In the genomic region with DNA sequence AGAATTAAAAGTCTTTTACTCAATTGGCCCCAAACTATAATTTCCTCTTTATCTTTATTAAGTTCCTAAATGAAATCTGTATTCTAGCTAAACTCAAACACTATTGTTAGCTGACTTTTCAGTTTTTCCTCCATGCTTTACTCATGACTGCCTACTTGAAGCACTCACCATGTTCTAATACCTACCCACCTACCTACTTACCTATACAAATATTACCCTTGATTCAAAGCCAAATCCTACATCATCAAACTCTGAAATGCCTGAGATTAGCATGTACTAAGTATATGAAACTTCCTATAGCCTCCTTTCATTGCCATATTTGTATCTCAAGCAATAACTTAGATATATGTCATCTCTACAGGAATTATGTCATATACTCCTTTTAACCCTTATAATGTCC, we compare ENCODE assay signal across 17 cellular contexts.
DNase-seq lines count a peak whose midpoint lies in the region; ATAC-seq and TF ChIP-seq lines count a peak whose summit lies in the region.
"Had no signal": no experiment of that assay in that cellular context is flagged by ENCODE, and none has a peak within 500 bp of the region (broad histone marks: within the 10 kb centered on the region; RNA-seq: fewer than 3 reads in every experiment).

No MANE protein-coding gene starts in this region.

- H3K36me3 ChIP-seq in breast epithelium (no peaks in the 10 kb centered on the region), mammary epithelial cell (ENCODE audit: insufficient read depth, low read length) (no peaks in the 10 kb centered on the region), mesenchymal stem cell (ENCODE audit: control insufficient read depth in 1 of 2, insufficient read depth in 2 of 2, low read depth in 1 of 2, low read length in 2 of 2) (no peaks in the 10 kb centered on the region)
- H3K36me3 ChIP-seq: esophagus muscularis mucosa had no signal

- no peak overlapping the region for H3K18ac ChIP-seq in mesenchymal stem cell (ENCODE audit: low read depth in 1 of 2, low read length in 2 of 2)

- H3K4me1 Mint-ChIP-seq in MCF 10A (ENCODE audit: insufficient read depth, unreplicated experiment), result peaks cover 22% of the 10 kb centered on the region
- H3K4me1 Mint-ChIP-seq: activated naive CD4-positive, alpha-beta T cell treated with anti-CD3 and anti-CD28 coated beads, Interleukin-2, amount 10 ng/mL, durations not matched to agents 7 days and 5 days had no signal

- ATAC-seq in Right ventricle myocardium inferior, result no peak
- no peak for ATAC-seq in GM18520 (IDR thresholded peaks at IDR 0.05; ENCODE audit: unreplicated experiment)
- ATAC-seq: activated CD8-positive, alpha-beta T cell treated with anti-CD3 and anti-CD28 coated beads for 36 hours; activated T-cell treated with anti-CD3 and anti-CD28 coated beads, Interleukin-2, amount 50 U/mL, for 4 hours; naive thymus-derived CD4-positive, alpha-beta T cell had no signal

- no peak overlapping the region for H2BK15ac ChIP-seq in mesenchymal stem cell (ENCODE audit: low read depth, poor library complexity, severe bottlenecking)

- no peak for DNase-seq in MCF 10A (ENCODE audit: unreplicated experiment)
- no peak for DNase-seq in breast epithelium (ENCODE audit: low spot score in 2 of 2)
- peak; percentile 37 for DNase-seq in mammary epithelial cell
- DNase-seq in mesenchymal stem cell, result no peak
- no peak for DNase-seq in NCI-H526 (lab: John Stamatoyannopoulos, UW)
- DNase-seq in Kasumi-1 (lab: John Stamatoyannopoulos, UW), result no peak
- no peak for DNase-seq in Right ventricle myocardium inferior (ENCODE audit: missing footprints)
- DNase-seq: activated CD8-positive, alpha-beta T cell treated with anti-CD3 and anti-CD28 coated beads for 36 hours; activated naive CD4-positive, alpha-beta T cell treated with anti-CD3 and anti-CD28 coated beads, Interleukin-2, amount 10 ng/mL, durations not matched to agents 7 days and 5 days; activated T-cell treated with anti-CD3 and anti-CD28 coated beads, Interleukin-2, amount 50 U/mL, for 4 hours; naive thymus-derived CD4-positive, alpha-beta T cell; NCI-H1436 treated with DMSO at 0.1 percent for 48 hours; psoas muscle; SIG-M5 had no signal

- H3K23ac ChIP-seq in mesenchymal stem cell (ENCODE audit: low read length in 2 of 2), result no peak overlapping the region

- in situ Hi-C loops in mammary epithelial cell (cut with MboI; ENCODE audit: low sequenced_read_pairs in 2 of 2), result no loop called here

- dilution Hi-C loops in mammary epithelial cell (cut with HindIII; ENCODE audit: low sequenced_read_pairs), result no loop called here

- no peak overlapping the region for H3K4ac ChIP-seq in mesenchymal stem cell (ENCODE audit: low read depth in 1 of 2, low read length in 2 of 2)

- no peak overlapping the region for H2BK5ac ChIP-seq in mesenchymal stem cell (ENCODE audit: low read depth, low read length, poor library complexity, severe bottlenecking)

- H3K27me3 Mint-ChIP-seq in MCF 10A (ENCODE audit: insufficient read depth, unreplicated experiment), result no peaks in the 10 kb centered on the region
- H3K27me3 Mint-ChIP-seq: activated CD8-positive, alpha-beta T cell treated with anti-CD3 and anti-CD28 coated beads for 36 hours; activated naive CD4-positive, alpha-beta T cell treated with anti-CD3 and anti-CD28 coated beads, Interleukin-2, amount 10 ng/mL, durations not matched to agents 7 days and 5 days; dendritic cell treated with granulocyte-macrophage colony-stimulating factor and Interleukin-4, amounts not matched to agents 40 ng/mL and 50 ng/mL, for 4 days; naive thymus-derived CD4-positive, alpha-beta T cell had no signal

- H3K14ac ChIP-seq in mesenchymal stem cell (ENCODE audit: low read length in 2 of 2), result no peak overlapping the region

- POLR2A ChIA-PET in MCF 10A (lab: Yijun Ruan, JAX), result no interaction called here

- H3K4me1 ChIP-seq in breast epithelium (peaks cover 0 to 3% of the 10 kb centered on the region in 2 donors), mammary epithelial cell (ENCODE audit: insufficient read depth, low read length) (peaks cover 21% of the 10 kb centered on the region), mesenchymal stem cell (ENCODE audit: control insufficient read depth, insufficient read depth, low read depth, low read length) (no peaks in the 10 kb centered on the region)

- H3K9me3 ChIP-seq in breast epithelium (no peaks in the 10 kb centered on the region), mammary epithelial cell (replicated peaks; ENCODE audit: insufficient read depth, low read length) (no peaks in the 10 kb centered on the region), mesenchymal stem cell (ENCODE audit: control insufficient read depth, low read length) (no peaks in the 10 kb centered on the region)
- H3K9me3 ChIP-seq: esophagus muscularis mucosa, psoas muscle had no signal

- CTCF ChIA-PET in MCF 10A (lab: Yijun Ruan, JAX) (interaction anchor here (0.6 to 0.7 kb wide), 2 partner anchors 31 to 275 kb away, joined by 3 to 5 read pairs; no protein-coding TSS in a partner anchor), mammary epithelial cell (lab: Charles Lee; ENCODE audit: low non-redundant PET) (no interaction called here)

- intact Hi-C loops in MCF 10A (cut with micrococcal nuclease), result loop anchor here (5.0 to 10.0 kb wide), 4 partner anchors 53 to 1084 kb away; no protein-coding TSS in a partner anchor
- intact Hi-C loops in breast epithelium (cut with DNase I; ENCODE audit: low total_unique reads), result no loop called here
- intact Hi-C loops in mammary epithelial cell (cut with micrococcal nuclease), result loop anchor here (2.0 to 10.0 kb wide), 6 partner anchors 52 to 1952 kb away; no protein-coding TSS in a partner anchor
- intact Hi-C loops in Right ventricle myocardium inferior (cut with DNase I), result loop anchor here (5.0 to 10.0 kb wide), 3 partner anchors 618 to 1234 kb away; a partner anchor contains a TSS

- H3K4me2 ChIP-seq in mammary epithelial cell (ENCODE audit: insufficient read depth, low read depth, low read length), result no peak overlapping the region
- H3K4me2 ChIP-seq in mesenchymal stem cell (ENCODE audit: low read length, poor library complexity, severe bottlenecking), result no peak overlapping the region

- TF ChIP-seq CTCF in MCF 10A (IDR thresholded peaks at IDR 0.05; ENCODE audit: unreplicated experiment) (no peak), breast epithelium (IDR thresholded peaks at IDR 0.05) (no peak), mammary epithelial cell (conservative IDR thresholded peaks at IDR 0.05 in 1 of 2, IDR thresholded peaks at IDR 0.05 in 1 of 2; ENCODE audit: extremely low read depth in 1 of 2, insufficient read depth in 1 of 2, low read depth in 1 of 2, low read length in 2 of 2) (no peak)

- peak overlapping the region; percentile 68 for H3K4me3 Mint-ChIP-seq in MCF 10A (ENCODE audit: unreplicated experiment)
- H3K4me3 Mint-ChIP-seq: activated CD8-positive, alpha-beta T cell treated with anti-CD3 and anti-CD28 coated beads for 36 hours; activated naive CD4-positive, alpha-beta T cell treated with anti-CD3 and anti-CD28 coated beads, Interleukin-2, amount 10 ng/mL, durations not matched to agents 7 days and 5 days; activated T-cell treated with anti-CD3 and anti-CD28 coated beads, Interleukin-2, amount 50 U/mL, for 4 hours; dendritic cell treated with granulocyte-macrophage colony-stimulating factor and Interleukin-4, amounts not matched to agents 40 ng/mL and 50 ng/mL, for 4 days; naive thymus-derived CD4-positive, alpha-beta T cell had no signal

- H3K27ac Mint-ChIP-seq in MCF 10A (ENCODE audit: low read depth, unreplicated experiment), result peak overlapping the region; percentile 92
- H3K27ac Mint-ChIP-seq: activated CD8-positive, alpha-beta T cell treated with anti-CD3 and anti-CD28 coated beads for 36 hours; activated naive CD4-positive, alpha-beta T cell treated with anti-CD3 and anti-CD28 coated beads, Interleukin-2, amount 10 ng/mL, durations not matched to agents 7 days and 5 days; dendritic cell treated with granulocyte-macrophage colony-stimulating factor and Interleukin-4, amounts not matched to agents 40 ng/mL and 50 ng/mL, for 4 days; naive thymus-derived CD4-positive, alpha-beta T cell had no signal

- H3K79me1 ChIP-seq in mesenchymal stem cell (replicated peaks; ENCODE audit: low read length, poor library complexity, severe bottlenecking), result no peaks in the 10 kb centered on the region

- no peak overlapping the region for H2BK120ac ChIP-seq in mesenchymal stem cell (ENCODE audit: low read depth, low read length)

- H4K8ac ChIP-seq in mesenchymal stem cell (ENCODE audit: low read length), result no peak overlapping the region

- H2BK12ac ChIP-seq in mesenchymal stem cell (ENCODE audit: low read length in 2 of 2), result no peak overlapping the region

- H4K91ac ChIP-seq in mesenchymal stem cell (ENCODE audit: low read length), result no peak overlapping the region

- H3K27me3 ChIP-seq in breast epithelium (no peaks in the 10 kb centered on the region), mammary epithelial cell (ENCODE audit: insufficient read depth, low read length) (no peaks in the 10 kb centered on the region), mesenchymal stem cell (ENCODE audit: control insufficient read depth in 1 of 2, insufficient read depth in 1 of 2, low read length in 2 of 2) (no peaks in the 10 kb centered on the region)
- H3K27me3 ChIP-seq: esophagus muscularis mucosa had no signal

- no peaks in the 10 kb centered on the region for H3K36me3 Mint-ChIP-seq in MCF 10A (ENCODE audit: insufficient read depth, unreplicated experiment)
- H3K36me3 Mint-ChIP-seq: activated naive CD4-positive, alpha-beta T cell treated with anti-CD3 and anti-CD28 coated beads, Interleukin-2, amount 10 ng/mL, durations not matched to agents 7 days and 5 days; naive thymus-derived CD4-positive, alpha-beta T cell had no signal

- H3K27ac ChIP-seq in breast epithelium, result peak overlapping the region in 1 of 2 donors; percentile 87
- H3K27ac ChIP-seq in mammary epithelial cell (ENCODE audit: insufficient read depth, low read depth, low read length), result peak overlapping the region; percentile 90
- peak overlapping the region; percentile 45 for H3K27ac ChIP-seq in mesenchymal stem cell (ENCODE audit: low read length, poor library complexity, severe bottlenecking)

- no peaks in the 10 kb centered on the region for H4K20me1 ChIP-seq in mammary epithelial cell (ENCODE audit: insufficient read depth, low read length)

- H3K4me3 ChIP-seq in breast epithelium, result no peak overlapping the region
- no peak overlapping the region for H3K4me3 ChIP-seq in mammary epithelial cell (replicated peaks in 1 of 3; ENCODE audit: insufficient read depth in 1 of 3, low read depth in 2 of 3, low read length in 3 of 3)
- H3K4me3 ChIP-seq in mesenchymal stem cell (ENCODE audit: insufficient read depth in 1 of 2, low read depth in 1 of 2, low read length in 2 of 2), result no peak overlapping the region

- BruUV-seq in MCF 10A (replicated peaks; lab: Mats Ljungman, UMichigan), result no TSS peak
- BruUV-seq in mammary epithelial cell (replicated peaks; lab: Mats Ljungman, UMichigan), result no TSS peak

- TF ChIP-seq POLR2A in breast epithelium (IDR thresholded peaks at IDR 0.05), result no peak

- no peaks in the 10 kb centered on the region for H3K79me2 ChIP-seq in mammary epithelial cell (ENCODE audit: insufficient read depth, low read length)

- no peaks in the 10 kb centered on the region for H3K9me3 Mint-ChIP-seq in MCF 10A (ENCODE audit: unreplicated experiment)
- H3K9me3 Mint-ChIP-seq: activated CD8-positive, alpha-beta T cell treated with anti-CD3 and anti-CD28 coated beads for 36 hours; activated naive CD4-positive, alpha-beta T cell treated with anti-CD3 and anti-CD28 coated beads, Interleukin-2, amount 10 ng/mL, durations not matched to agents 7 days and 5 days; dendritic cell treated with granulocyte-macrophage colony-stimulating factor and Interleukin-4, amounts not matched to agents 40 ng/mL and 50 ng/mL, for 4 days had no signal

- H3K9ac ChIP-seq in mammary epithelial cell (ENCODE audit: insufficient read depth, low read length), result no peak overlapping the region
- H3K9ac ChIP-seq in mesenchymal stem cell (ENCODE audit: low read length), result no peak overlapping the region

- H2AK5ac ChIP-seq in mesenchymal stem cell (ENCODE audit: low read length, severe bottlenecking), result no peak overlapping the region

- H2AFZ ChIP-seq in mammary epithelial cell (ENCODE audit: low read depth, low read length) (no peak overlapping the region), mesenchymal stem cell (ENCODE audit: low read depth, low read length) (no peak overlapping the region)
